In genomic region chr12:120719072-120719471, GRCh38 we compare ENCODE assay signal across 17 cellular contexts. TPM values are rescaled to one million over a fixed set of nuclear protein-coding genes. Genes with fewer than 3 reads are reported as not detected.
DNase-seq lines count a peak whose midpoint lies in the region; TF ChIP-seq lines count a peak whose summit lies in the region.
"Had no signal": no experiment of that assay in that cellular context is flagged by ENCODE, and none has a peak within 500 bp of the region (broad histone marks: within the 10 kb centered on the region; RNA-seq: fewer than 3 reads in every experiment).

No MANE protein-coding gene starts in this region.

- H3K36me3 Mint-ChIP-seq in MCF 10A (ENCODE audit: insufficient read depth, unreplicated experiment): peaks cover 89% of the 10 kb centered on the region

- H3K4me3 ChIP-seq in mammary epithelial cell (replicated peaks in 1 of 3; ENCODE audit: insufficient read depth in 1 of 3, low read depth in 2 of 3, low read length in 3 of 3): no peak overlapping the region
- no peak overlapping the region for H3K4me3 ChIP-seq in adipocyte (ENCODE audit: low read length)
- no peak overlapping the region for H3K4me3 ChIP-seq in liver (ENCODE audit: low read depth in 1 of 3, low read length in 3 of 3)
- no peak overlapping the region for H3K4me3 ChIP-seq in brain microvascular endothelial cell (ENCODE audit: low read depth, low read length)
- H3K4me3 ChIP-seq: lung, uterus had no signal

- intact Hi-C loops in MCF 10A (cut with micrococcal nuclease): no loop called here
- intact Hi-C loops in mammary epithelial cell (cut with micrococcal nuclease): no loop called here

- H3K27me3 ChIP-seq in mammary epithelial cell (ENCODE audit: insufficient read depth, low read length) (no peaks in the 10 kb centered on the region), adipocyte (replicated peaks; ENCODE audit: control insufficient read depth, insufficient read depth, low read length) (no peaks in the 10 kb centered on the region), liver (ENCODE audit: control insufficient read depth in 4 of 4, insufficient read depth in 4 of 4, low read length in 3 of 4) (no peaks in the 10 kb centered on the region), brain microvascular endothelial cell (replicated peaks) (no peaks in the 10 kb centered on the region)
- H3K27me3 ChIP-seq: foreskin keratinocyte, uterus had no signal

- peaks cover 5% of the 10 kb centered on the region for H3K79me2 ChIP-seq in mammary epithelial cell (ENCODE audit: insufficient read depth, low read length)

- BruUV-seq in MCF 10A (replicated peaks; lab: Mats Ljungman, UMichigan): no TSS peak
- no TSS peak for BruUV-seq in mammary epithelial cell (replicated peaks; lab: Mats Ljungman, UMichigan)

- no peak overlapping the region for H3K27ac ChIP-seq in mammary epithelial cell (ENCODE audit: insufficient read depth, low read depth, low read length)
- peak overlapping the region; percentile 47 to 77 for H3K27ac ChIP-seq in liver (ENCODE audit: low read depth in 1 of 2, low read length in 2 of 2)
- no peak overlapping the region for H3K27ac ChIP-seq in brain microvascular endothelial cell
- H3K27ac ChIP-seq: foreskin keratinocyte, uterus had no signal

- no peaks in the 10 kb centered on the region for H3K9me3 Mint-ChIP-seq in MCF 10A (ENCODE audit: unreplicated experiment)
- H3K9me3 Mint-ChIP-seq: activated CD4-positive, alpha-beta memory T cell treated with anti-CD3 and anti-CD28 coated beads for 36 hours; stimulated activated naive CD8-positive, alpha-beta T cell treated with anti-CD3 and anti-CD28 coated beads, Interleukin-15, amount 100 ng/mL, for 72 hours had no signal

- WGBS in mammary epithelial cell (ENCODE audit: low coverage, missing lambda C conversion rate): 96% methylated on average over 2 of the region's 2 CpGs
- WGBS in liver: 41% methylated on average over 2 of the region's 2 CpGs

- no peaks in the 10 kb centered on the region for H4K20me1 ChIP-seq in mammary epithelial cell (ENCODE audit: insufficient read depth, low read length)

- no peak overlapping the region for H2AFZ ChIP-seq in mammary epithelial cell (ENCODE audit: low read depth, low read length)

- no peak for DNase-seq in MCF 10A (ENCODE audit: unreplicated experiment)
- DNase-seq in mammary epithelial cell: no peak
- no peak for DNase-seq in adipocyte (ENCODE audit: low read depth)
- no peak for DNase-seq in NCI-H2029 (lab: John Stamatoyannopoulos, UW)
- DNase-seq in NCI-H146 treated with DMSO at 0.1 percent for 48 hours (lab: John Stamatoyannopoulos, UW; ENCODE audit: unreplicated experiment): no peak
- DNase-seq in NCI-H524 (lab: John Stamatoyannopoulos, UW): no peak
- no peak for DNase-seq in brain microvascular endothelial cell
- DNase-seq: activated CD4-positive, alpha-beta memory T cell treated with anti-CD3 and anti-CD28 coated beads for 36 hours; EL; foreskin keratinocyte; NCI-H2171; retina; stimulated activated CD4-positive, alpha-beta T cell treated with anti-CD3 and anti-CD28 coated beads, Interleukin-15, amount 100 ng/mL, for 24 hours; stimulated activated naive CD8-positive, alpha-beta T cell treated with anti-CD3 and anti-CD28 coated beads, Interleukin-15, amount 100 ng/mL, for 72 hours; uterus had no signal

- POLR2A ChIA-PET in MCF 10A (lab: Yijun Ruan, JAX): no interaction called here

- H3K27me3 Mint-ChIP-seq in MCF 10A (ENCODE audit: insufficient read depth, unreplicated experiment): no peaks in the 10 kb centered on the region
- H3K27me3 Mint-ChIP-seq: activated CD4-positive, alpha-beta memory T cell treated with anti-CD3 and anti-CD28 coated beads for 36 hours; stimulated activated naive CD8-positive, alpha-beta T cell treated with anti-CD3 and anti-CD28 coated beads, Interleukin-15, amount 100 ng/mL, for 72 hours had no signal

- no peak overlapping the region for H3K4me2 ChIP-seq in mammary epithelial cell (ENCODE audit: insufficient read depth, low read depth, low read length)

- dilution Hi-C loops in mammary epithelial cell (cut with HindIII; ENCODE audit: low sequenced_read_pairs): no loop called here

- no peak overlapping the region for H3K9ac ChIP-seq in mammary epithelial cell (ENCODE audit: insufficient read depth, low read length)
- H3K9ac ChIP-seq in adipocyte (ENCODE audit: low read length): peak overlapping the region; percentile 9
- no peak overlapping the region for H3K9ac ChIP-seq in liver (ENCODE audit: low read depth in 1 of 2, low read length in 2 of 2)

- TF ChIP-seq CTCF in MCF 10A (IDR thresholded peaks at IDR 0.05; ENCODE audit: unreplicated experiment) (no peak), mammary epithelial cell (conservative IDR thresholded peaks at IDR 0.05 in 1 of 2, IDR thresholded peaks at IDR 0.05 in 1 of 2; ENCODE audit: extremely low read depth in 1 of 2, insufficient read depth in 1 of 2, low read depth in 1 of 2, low read length in 2 of 2) (no peak), liver (IDR thresholded peaks at IDR 0.05; ENCODE audit: low read depth, low read length, missing input control) (no peak), brain microvascular endothelial cell (IDR thresholded peaks at IDR 0.05; ENCODE audit: low read depth, low read length, missing control alignments) (no peak)

- H3K36me3 ChIP-seq in mammary epithelial cell (ENCODE audit: insufficient read depth, low read length): peaks cover 34% of the 10 kb centered on the region
- H3K36me3 ChIP-seq in adipocyte (ENCODE audit: control insufficient read depth, insufficient read depth, low read length, severe bottlenecking): peaks cover 56% of the 10 kb centered on the region
- H3K36me3 ChIP-seq in liver (ENCODE audit: control insufficient read depth in 4 of 4, insufficient read depth in 3 of 4, low read depth in 1 of 4, low read length in 3 of 4): peaks cover 6 to 34% (median 23%) of the 10 kb centered on the region in 4 donors
- H3K36me3 ChIP-seq in brain microvascular endothelial cell (replicated peaks): peaks cover 56% of the 10 kb centered on the region
- H3K36me3 ChIP-seq: uterus had no signal

- H3K4me1 ChIP-seq in mammary epithelial cell (ENCODE audit: insufficient read depth, low read length): peaks cover 3% of the 10 kb centered on the region
- peaks cover 50% of the 10 kb centered on the region for H3K4me1 ChIP-seq in adipocyte (ENCODE audit: control insufficient read depth, insufficient read depth, low read length)
- H3K4me1 ChIP-seq in liver (ENCODE audit: control insufficient read depth in 4 of 4, insufficient read depth in 4 of 4, low read length in 3 of 4): peaks cover 6 to 47% (median 34%) of the 10 kb centered on the region in 4 donors
- H3K4me1 ChIP-seq: foreskin keratinocyte, uterus had no signal

- no peak for TF ChIP-seq RAD21 in liver (IDR thresholded peaks at IDR 0.05)

- H3K4me1 Mint-ChIP-seq in MCF 10A (ENCODE audit: insufficient read depth, unreplicated experiment): peaks cover 16% of the 10 kb centered on the region

- CTCF ChIA-PET in MCF 10A (lab: Yijun Ruan, JAX) (no interaction called here), mammary epithelial cell (lab: Charles Lee; ENCODE audit: low non-redundant PET) (no interaction called here)

- H3K9me3 ChIP-seq in mammary epithelial cell (replicated peaks; ENCODE audit: insufficient read depth, low read length) (no peaks in the 10 kb centered on the region), adipocyte (ENCODE audit: control insufficient read depth, low read length) (no peaks in the 10 kb centered on the region), liver (ENCODE audit: control insufficient read depth in 4 of 4, low read length in 3 of 4) (no peaks in the 10 kb centered on the region)
- H3K9me3 ChIP-seq: uterus had no signal

- no peak overlapping the region for H3K4me3 Mint-ChIP-seq in MCF 10A (ENCODE audit: unreplicated experiment)
- H3K4me3 Mint-ChIP-seq: activated CD4-positive, alpha-beta memory T cell treated with anti-CD3 and anti-CD28 coated beads for 36 hours; stimulated activated naive CD8-positive, alpha-beta T cell treated with anti-CD3 and anti-CD28 coated beads, Interleukin-15, amount 100 ng/mL, for 72 hours had no signal

- in situ Hi-C loops in mammary epithelial cell (cut with MboI; ENCODE audit: low sequenced_read_pairs in 2 of 2): loop anchor here (10.0 kb wide), 2 partner anchors 134 to 394 kb away; partner anchors contain the start of genes PLA2G1B (in 1 of the 2) and POP5 (in 1 of the 2)
- in situ Hi-C loops in brain microvascular endothelial cell (cut with HindIII; ENCODE audit: low pct_ligation_motif_present, low sequenced_read_pairs): no loop called here

- H3K27ac Mint-ChIP-seq in MCF 10A (ENCODE audit: low read depth, unreplicated experiment): peak overlapping the region; percentile 91
- H3K27ac Mint-ChIP-seq: activated CD4-positive, alpha-beta memory T cell treated with anti-CD3 and anti-CD28 coated beads for 36 hours; stimulated activated naive CD8-positive, alpha-beta T cell treated with anti-CD3 and anti-CD28 coated beads, Interleukin-15, amount 100 ng/mL, for 72 hours had no signal

TF ChIP-seq in liver, 16 proteins besides CTCF, POLR2A, EP300 and RAD21 (continues in another document):
- TF ChIP-seq TAF1 (conservative IDR thresholded peaks at IDR 0.05) (no peak), HNF4A (conservative IDR thresholded peaks at IDR 0.05) (peak in 1 of 2 donors; percentile 39), YY1 (IDR thresholded peaks at IDR 0.05) (no peak), RXRA (IDR thresholded peaks at IDR 0.05) (peak; percentile 45 to 53), JUND (IDR thresholded peaks at IDR 0.05) (no peak), FOXA2 (IDR thresholded peaks at IDR 0.05) (no peak)
- TF ChIP-seq, protein P1, sequence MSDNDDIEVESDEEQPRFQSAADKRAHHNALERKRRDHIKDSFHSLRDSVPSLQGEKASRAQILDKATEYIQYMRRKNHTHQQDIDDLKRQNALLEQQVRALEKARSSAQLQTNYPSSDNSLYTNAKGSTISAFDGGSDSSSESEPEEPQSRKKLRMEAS (IDR thresholded peaks at IDR 0.05): no peak
- TF ChIP-seq, protein P2, sequence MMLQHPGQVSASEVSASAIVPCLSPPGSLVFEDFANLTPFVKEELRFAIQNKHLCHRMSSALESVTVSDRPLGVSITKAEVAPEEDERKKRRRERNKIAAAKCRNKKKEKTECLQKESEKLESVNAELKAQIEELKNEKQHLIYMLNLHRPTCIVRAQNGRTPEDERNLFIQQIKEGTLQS (IDR thresholded peaks at IDR 0.05): no peak

RNA-seq across cellular contexts. Expression of gene ACADS, which starts 6.6 kb away (rescaled TPM):
- total RNA-seq in MCF 10A (2022) (1.9 and 2.1 TPM in 2 replicates), mammary epithelial cell (1 to 10 TPM; 1.0 to 3.7 TPM), liver (100 to 1,000 TPM in 1 of 2 donors, 10 to 100 TPM in 1; 54.2 to 152 TPM)
- polyA plus RNA-seq in mammary epithelial cell (1.3 TPM), liver (100 to 1,000 TPM; 102 to 162 TPM)
- not detected for polyA minus RNA-seq in mammary epithelial cell

RNA-seq across cellular contexts. Expression of gene UNC119B, which starts 8.8 kb away (rescaled TPM):
- total RNA-seq in MCF 10A (2022) (31.0 and 34.7 TPM in 2 replicates), mammary epithelial cell (10 to 100 TPM; 28.0 to 33.3 TPM), liver (10 to 100 TPM; 16.8 to 24.8 TPM)
- polyA plus RNA-seq in mammary epithelial cell (25.3 TPM), liver (1 to 10 TPM; 3.8 to 6.8 TPM)
- 31.7 TPM for polyA minus RNA-seq in mammary epithelial cell

RNA-seq across cellular contexts. Expression of gene MLEC, which starts 32.1 kb away (rescaled TPM):
- total RNA-seq in MCF 10A (2022) (107 and 144 TPM in 2 replicates), mammary epithelial cell (100 to 1,000 TPM in 1 of 2 donors, 10 to 100 TPM in 1; 64.7 to 114 TPM), liver (100 to 1,000 TPM in 1 of 2 donors, 10 to 100 TPM in 1; 61.4 to 170 TPM)
- polyA plus RNA-seq in mammary epithelial cell (37.1 TPM), liver (100 to 1,000 TPM in 1 of 2 donors, 10 to 100 TPM in 1; 96.3 to 134 TPM)
- 150 TPM for polyA minus RNA-seq in mammary epithelial cell

Comparison
In these comparisons a context has a peak if more than half of its experiments do, and no peak if none do; other contexts are left out.
1. H3K27ac ChIP-seq: peak in liver (2 of 2); none in mammary epithelial cell (single experiment) and brain microvascular endothelial cell (single experiment).
2. RNA of gene ACADS, which starts 6.6 kb away (total RNA-seq): 54.2 to 152 TPM in liver; 1.0 to 3.7 TPM in mammary epithelial cell and 1.9 to 2.1 TPM in MCF 10A; every median in the first group is over 10 times any median in the second.